Comparison of ENCODE assay signal across 12 cellular contexts in genomic region chr9:7148243-7148765, GRCh38.
"Had no signal": no experiment of that assay in that cellular context is flagged by ENCODE, and none has a peak within 500 bp of the region (broad histone marks: within the 10 kb centered on the region; RNA-seq: fewer than 3 reads in every experiment).

No MANE protein-coding gene starts in this region.

- H3K9me3 ChIP-seq: adrenal gland, esophagus squamous epithelium, sigmoid colon had no signal

- H3K9me3 Mint-ChIP-seq: neural crest cell; stimulated activated memory B cell treated with anti-CD40 and anti-IgM and Interleukin-4, amounts not matched to agents 10 μg/mL and 1 μg/mL and 100 μg/mL, for 72 hours had no signal

- H3K27ac Mint-ChIP-seq: activated naive CD4-positive, alpha-beta T cell treated with anti-CD3 and anti-CD28 coated beads, Interleukin-2, amount 50 U/mL, for 24 hours; stimulated activated memory B cell treated with anti-CD40 and anti-IgM and Interleukin-4, amounts not matched to agents 10 μg/mL and 1 μg/mL and 100 μg/mL, for 72 hours had no signal

- H3K27me3 ChIP-seq: adrenal gland, esophagus squamous epithelium, sigmoid colon had no signal

- DNase-seq: activated T-cell treated with anti-CD3 and anti-CD28 coated beads, Interleukin-2, amount 50 U/mL, for 1 hour; central memory CD4-positive, alpha-beta T cell; cortex of kidney; effector CD8-positive, alpha-beta T cell; esophagus squamous epithelium; stimulated activated CD4-positive, alpha-beta T cell treated with anti-CD3 and anti-CD28 coated beads, Interleukin-12 subunit alpha, Interleukin-12 subunit beta, amount 100 ng/mL, for 4 hours had no signal

- H3K27me3 Mint-ChIP-seq: activated naive CD4-positive, alpha-beta T cell treated with anti-CD3 and anti-CD28 coated beads, Interleukin-2, amount 50 U/mL, for 24 hours; stimulated activated memory B cell treated with anti-CD40 and anti-IgM and Interleukin-4, amounts not matched to agents 10 μg/mL and 1 μg/mL and 100 μg/mL, for 72 hours had no signal

- H3K27ac ChIP-seq: esophagus squamous epithelium had no signal

- H3K36me3 ChIP-seq: adrenal gland, sigmoid colon had no signal

- H3K4me3 ChIP-seq: adrenal gland, esophagus squamous epithelium, sigmoid colon had no signal

- ATAC-seq: activated CD4-positive, CD25-positive, alpha-beta regulatory T cell treated with anti-CD3 and anti-CD28 coated beads, Interleukin-2, amount 50 U/mL, for 24 hours; stimulated activated memory B cell treated with anti-CD40 and anti-IgM and Interleukin-4, amounts not matched to agents 10 μg/mL and 1 μg/mL and 100 μg/mL, for 72 hours had no signal

- H3K4me3 Mint-ChIP-seq: activated naive CD4-positive, alpha-beta T cell treated with anti-CD3 and anti-CD28 coated beads, Interleukin-2, amount 50 U/mL, for 24 hours; neural crest cell; stimulated activated memory B cell treated with anti-CD40 and anti-IgM and Interleukin-4, amounts not matched to agents 10 μg/mL and 1 μg/mL and 100 μg/mL, for 72 hours had no signal
